1 cellular context compared by ENCODE assay signal in the genomic region with DNA sequence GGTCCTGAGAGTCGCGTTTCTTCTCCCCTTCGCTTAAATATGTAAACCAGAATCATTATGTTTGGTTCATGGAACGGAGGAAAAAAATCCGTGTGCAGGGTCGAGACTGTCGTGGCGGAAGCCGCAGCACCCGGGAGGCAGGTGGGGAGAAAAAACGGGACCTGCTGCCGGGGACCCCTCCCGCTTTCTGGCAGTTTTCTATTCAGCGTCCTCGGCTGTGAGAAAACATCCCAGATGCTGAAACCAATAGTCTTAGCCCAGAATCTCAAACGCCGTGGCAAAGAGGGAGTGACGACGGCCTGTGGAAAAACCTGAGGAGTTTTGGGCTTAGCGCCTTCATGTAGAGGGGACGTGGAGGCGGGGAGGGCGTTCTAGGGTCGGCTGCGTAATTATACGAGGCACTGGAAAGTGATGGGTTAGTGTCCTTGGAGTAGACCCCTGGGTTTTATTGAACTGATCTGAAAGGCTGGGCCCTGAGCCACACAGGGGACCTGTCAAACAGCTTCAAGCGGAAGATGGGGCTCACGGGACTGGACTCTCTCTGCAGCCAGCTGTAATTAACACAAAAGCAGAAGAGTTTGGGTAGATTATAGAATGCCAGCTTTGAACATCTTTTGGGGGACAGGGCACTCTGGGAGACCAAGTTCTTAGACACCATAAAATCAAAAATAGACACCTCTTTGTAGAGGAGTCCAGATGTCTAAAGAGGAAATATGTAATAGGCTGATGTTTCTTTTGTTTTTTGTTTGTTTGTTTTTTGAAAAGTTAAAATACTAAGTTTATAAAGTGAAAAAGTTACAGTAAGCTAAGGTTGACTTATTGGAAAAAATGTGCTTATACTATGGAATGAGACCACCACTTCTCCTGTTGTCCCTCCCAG.
TF ChIP-seq lines count a peak whose summit lies in the region.

No MANE protein-coding gene starts in this region.

TF ChIP-seq in K562, 482 proteins besides CTCF, POLR2A, EP300 and RAD21 (continued from another document):
- TF ChIP-seq JUND (IDR thresholded peaks at IDR 0.05; ENCODE audit: borderline replicate concordance, low read depth, low read length) = no peak
- 0 out of 3 replicates have a peak, but pooled peaks have one; percentile 33 for TF ChIP-seq JUND (tag; IDR thresholded peaks at IDR 0.05; ENCODE audit: borderline replicate concordance, low read depth, low read length)
- no peak; the same call in 1 of the 2 replicates for TF ChIP-seq GABPA (tag; conservative IDR thresholded peaks at IDR 0.05; ENCODE audit: low read depth)
- TF ChIP-seq, protein P1, sequence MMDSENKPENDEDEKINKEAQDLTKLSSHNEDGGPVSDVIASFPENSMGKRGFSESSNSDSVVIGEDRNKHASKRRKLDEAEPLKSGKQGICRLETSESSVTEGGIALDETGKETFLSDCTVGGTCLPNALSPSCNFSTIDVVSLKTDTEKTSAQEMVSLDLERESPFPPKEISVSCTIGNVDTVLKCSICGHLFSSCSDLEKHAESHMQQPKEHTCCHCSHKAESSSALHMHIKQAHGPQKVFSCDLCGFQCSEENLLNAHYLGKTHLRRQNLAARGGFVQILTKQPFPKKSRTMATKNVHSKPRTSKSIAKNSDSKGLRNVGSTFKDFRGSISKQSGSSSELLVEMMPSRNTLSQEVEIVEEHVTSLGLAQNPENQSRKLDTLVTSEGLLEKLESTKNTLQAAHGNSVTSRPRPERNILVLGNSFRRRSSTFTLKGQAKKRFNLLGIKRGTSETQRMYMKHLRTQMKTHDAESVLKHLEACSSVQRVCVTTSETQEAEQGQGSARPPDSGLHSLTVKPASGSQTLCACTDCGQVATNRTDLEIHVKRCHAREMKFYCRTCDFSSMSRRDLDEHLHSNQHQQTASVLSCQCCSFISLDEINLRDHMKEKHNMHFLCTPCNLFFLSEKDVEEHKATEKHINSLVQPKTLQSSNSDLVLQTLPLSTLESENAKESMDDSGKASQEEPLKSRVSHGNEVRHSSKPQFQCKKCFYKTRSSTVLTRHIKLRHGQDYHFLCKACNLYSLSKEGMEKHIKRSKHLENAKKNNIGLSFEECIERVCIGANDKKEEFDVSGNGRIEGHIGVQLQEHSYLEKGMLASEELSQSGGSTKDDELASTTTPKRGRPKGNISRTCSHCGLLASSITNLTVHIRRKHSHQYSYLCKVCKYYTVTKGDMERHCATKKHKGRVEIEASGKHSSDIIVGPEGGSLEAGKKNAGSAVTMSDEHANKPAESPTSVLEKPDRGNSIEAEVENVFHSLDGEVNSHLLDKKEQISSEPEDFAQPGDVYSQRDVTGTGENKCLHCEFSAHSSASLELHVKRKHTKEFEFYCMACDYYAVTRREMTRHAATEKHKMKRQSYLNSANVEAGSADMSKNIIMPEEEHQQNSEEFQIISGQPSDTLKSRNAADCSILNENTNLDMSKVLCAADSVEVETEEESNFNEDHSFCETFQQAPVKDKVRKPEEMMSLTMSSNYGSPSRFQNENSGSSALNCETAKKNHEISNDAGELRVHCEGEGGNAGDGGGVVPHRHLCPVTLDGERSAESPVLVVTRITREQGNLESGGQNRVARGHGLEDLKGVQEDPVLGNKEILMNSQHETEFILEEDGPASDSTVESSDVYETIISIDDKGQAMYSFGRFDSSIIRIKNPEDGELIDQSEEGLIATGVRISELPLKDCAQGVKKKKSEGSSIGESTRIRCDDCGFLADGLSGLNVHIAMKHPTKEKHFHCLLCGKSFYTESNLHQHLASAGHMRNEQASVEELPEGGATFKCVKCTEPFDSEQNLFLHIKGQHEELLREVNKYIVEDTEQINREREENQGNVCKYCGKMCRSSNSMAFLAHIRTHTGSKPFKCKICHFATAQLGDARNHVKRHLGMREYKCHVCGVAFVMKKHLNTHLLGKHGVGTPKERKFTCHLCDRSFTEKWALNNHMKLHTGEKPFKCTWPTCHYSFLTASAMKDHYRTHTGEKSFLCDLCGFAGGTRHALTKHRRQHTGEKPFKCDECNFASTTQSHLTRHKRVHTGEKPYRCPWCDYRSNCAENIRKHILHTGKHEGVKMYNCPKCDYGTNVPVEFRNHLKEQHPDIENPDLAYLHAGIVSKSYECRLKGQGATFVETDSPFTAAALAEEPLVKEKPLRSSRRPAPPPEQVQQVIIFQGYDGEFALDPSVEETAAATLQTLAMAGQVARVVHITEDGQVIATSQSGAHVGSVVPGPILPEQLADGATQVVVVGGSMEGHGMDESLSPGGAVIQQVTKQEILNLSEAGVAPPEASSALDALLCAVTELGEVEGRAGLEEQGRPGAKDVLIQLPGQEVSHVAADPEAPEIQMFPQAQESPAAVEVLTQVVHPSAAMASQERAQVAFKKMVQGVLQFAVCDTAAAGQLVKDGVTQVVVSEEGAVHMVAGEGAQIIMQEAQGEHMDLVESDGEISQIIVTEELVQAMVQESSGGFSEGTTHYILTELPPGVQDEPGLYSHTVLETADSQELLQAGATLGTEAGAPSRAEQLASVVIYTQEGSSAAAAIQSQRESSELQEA (IDR thresholded peaks at IDR 0.05; ENCODE audit: low read depth) = peak; percentile 60; the same call in 1 of the 2 replicates
- peak; percentile 9 for TF ChIP-seq BRD9 (IDR thresholded peaks at IDR 0.05; ENCODE audit: low read depth, partially characterized antibody)
- peak; percentile 7 for TF ChIP-seq TAF1 (IDR thresholded peaks at IDR 0.05; ENCODE audit: control insufficient read depth, extremely low read depth, insufficient read depth, low read length, severe bottlenecking)
- TF ChIP-seq, protein P2, sequence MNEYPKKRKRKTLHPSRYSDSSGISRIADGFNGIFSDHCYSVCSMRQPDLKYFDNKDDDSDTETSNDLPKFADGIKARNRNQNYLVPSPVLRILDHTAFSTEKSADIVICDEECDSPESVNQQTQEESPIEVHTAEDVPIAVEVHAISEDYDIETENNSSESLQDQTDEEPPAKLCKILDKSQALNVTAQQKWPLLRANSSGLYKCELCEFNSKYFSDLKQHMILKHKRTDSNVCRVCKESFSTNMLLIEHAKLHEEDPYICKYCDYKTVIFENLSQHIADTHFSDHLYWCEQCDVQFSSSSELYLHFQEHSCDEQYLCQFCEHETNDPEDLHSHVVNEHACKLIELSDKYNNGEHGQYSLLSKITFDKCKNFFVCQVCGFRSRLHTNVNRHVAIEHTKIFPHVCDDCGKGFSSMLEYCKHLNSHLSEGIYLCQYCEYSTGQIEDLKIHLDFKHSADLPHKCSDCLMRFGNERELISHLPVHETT (CRISPR knock-in tag; conservative IDR thresholded peaks at IDR 0.05 in 1 of 2, IDR thresholded peaks at IDR 0.05 in 1 of 2) = 0 out of 4 replicates have a peak, but pooled peaks of 1 of the 2 experiments have one; percentile 39
- 0 out of 2 replicates have a peak, but pooled peaks have one; percentile 22 for TF ChIP-seq ZBTB17 (CRISPR knock-in tag; IDR thresholded peaks at IDR 0.05)
- TF ChIP-seq, protein P3, sequence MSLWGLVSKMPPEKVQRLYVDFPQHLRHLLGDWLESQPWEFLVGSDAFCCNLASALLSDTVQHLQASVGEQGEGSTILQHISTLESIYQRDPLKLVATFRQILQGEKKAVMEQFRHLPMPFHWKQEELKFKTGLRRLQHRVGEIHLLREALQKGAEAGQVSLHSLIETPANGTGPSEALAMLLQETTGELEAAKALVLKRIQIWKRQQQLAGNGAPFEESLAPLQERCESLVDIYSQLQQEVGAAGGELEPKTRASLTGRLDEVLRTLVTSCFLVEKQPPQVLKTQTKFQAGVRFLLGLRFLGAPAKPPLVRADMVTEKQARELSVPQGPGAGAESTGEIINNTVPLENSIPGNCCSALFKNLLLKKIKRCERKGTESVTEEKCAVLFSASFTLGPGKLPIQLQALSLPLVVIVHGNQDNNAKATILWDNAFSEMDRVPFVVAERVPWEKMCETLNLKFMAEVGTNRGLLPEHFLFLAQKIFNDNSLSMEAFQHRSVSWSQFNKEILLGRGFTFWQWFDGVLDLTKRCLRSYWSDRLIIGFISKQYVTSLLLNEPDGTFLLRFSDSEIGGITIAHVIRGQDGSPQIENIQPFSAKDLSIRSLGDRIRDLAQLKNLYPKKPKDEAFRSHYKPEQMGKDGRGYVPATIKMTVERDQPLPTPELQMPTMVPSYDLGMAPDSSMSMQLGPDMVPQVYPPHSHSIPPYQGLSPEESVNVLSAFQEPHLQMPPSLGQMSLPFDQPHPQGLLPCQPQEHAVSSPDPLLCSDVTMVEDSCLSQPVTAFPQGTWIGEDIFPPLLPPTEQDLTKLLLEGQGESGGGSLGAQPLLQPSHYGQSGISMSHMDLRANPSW (CRISPR knock-in tag; IDR thresholded peaks at IDR 0.05) = no peak
- TF ChIP-seq TGIF2 (CRISPR knock-in tag; IDR thresholded peaks at IDR 0.05) = no peak
- peak; percentile 45 for TF ChIP-seq BHLHE40 (IDR thresholded peaks at IDR 0.05; ENCODE audit: low read length)
- TF ChIP-seq, protein P4, sequence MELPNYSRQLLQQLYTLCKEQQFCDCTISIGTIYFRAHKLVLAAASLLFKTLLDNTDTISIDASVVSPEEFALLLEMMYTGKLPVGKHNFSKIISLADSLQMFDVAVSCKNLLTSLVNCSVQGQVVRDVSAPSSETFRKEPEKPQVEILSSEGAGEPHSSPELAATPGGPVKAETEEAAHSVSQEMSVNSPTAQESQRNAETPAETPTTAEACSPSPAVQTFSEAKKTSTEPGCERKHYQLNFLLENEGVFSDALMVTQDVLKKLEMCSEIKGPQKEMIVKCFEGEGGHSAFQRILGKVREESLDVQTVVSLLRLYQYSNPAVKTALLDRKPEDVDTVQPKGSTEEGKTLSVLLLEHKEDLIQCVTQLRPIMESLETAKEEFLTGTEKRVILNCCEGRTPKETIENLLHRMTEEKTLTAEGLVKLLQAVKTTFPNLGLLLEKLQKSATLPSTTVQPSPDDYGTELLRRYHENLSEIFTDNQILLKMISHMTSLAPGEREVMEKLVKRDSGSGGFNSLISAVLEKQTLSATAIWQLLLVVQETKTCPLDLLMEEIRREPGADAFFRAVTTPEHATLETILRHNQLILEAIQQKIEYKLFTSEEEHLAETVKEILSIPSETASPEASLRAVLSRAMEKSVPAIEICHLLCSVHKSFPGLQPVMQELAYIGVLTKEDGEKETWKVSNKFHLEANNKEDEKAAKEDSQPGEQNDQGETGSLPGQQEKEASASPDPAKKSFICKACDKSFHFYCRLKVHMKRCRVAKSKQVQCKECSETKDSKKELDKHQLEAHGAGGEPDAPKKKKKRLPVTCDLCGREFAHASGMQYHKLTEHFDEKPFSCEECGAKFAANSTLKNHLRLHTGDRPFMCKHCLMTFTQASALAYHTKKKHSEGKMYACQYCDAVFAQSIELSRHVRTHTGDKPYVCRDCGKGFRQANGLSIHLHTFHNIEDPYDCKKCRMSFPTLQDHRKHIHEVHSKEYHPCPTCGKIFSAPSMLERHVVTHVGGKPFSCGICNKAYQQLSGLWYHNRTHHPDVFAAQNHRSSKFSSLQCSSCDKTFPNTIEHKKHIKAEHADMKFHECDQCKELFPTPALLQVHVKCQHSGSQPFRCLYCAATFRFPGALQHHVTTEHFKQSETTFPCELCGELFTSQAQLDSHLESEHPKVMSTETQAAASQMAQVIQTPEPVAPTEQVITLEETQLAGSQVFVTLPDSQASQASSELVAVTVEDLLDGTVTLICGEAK (IDR thresholded peaks at IDR 0.05) = 0 out of 2 replicates have a peak, but pooled peaks have one; percentile 4
- TF ChIP-seq, protein P4 (CRISPR knock-in tag; IDR thresholded peaks at IDR 0.05) = no peak
- peak; percentile 35 for TF ChIP-seq KDM5B (IDR thresholded peaks at IDR 0.05; ENCODE audit: insufficient replicate concordance, low read depth, low read length)
- TF ChIP-seq HNRNPLL (IDR thresholded peaks at IDR 0.05; ENCODE audit: low read depth, low read length, poor library complexity, severe bottlenecking) = no peak
- no peak for TF ChIP-seq HMG20B (CRISPR knock-in tag; IDR thresholded peaks at IDR 0.05)
- TF ChIP-seq BCL6 (CRISPR knock-in tag; IDR thresholded peaks at IDR 0.05) = no peak
- TF ChIP-seq PHB (CRISPR knock-in tag; IDR thresholded peaks at IDR 0.05) = 0 out of 2 replicates have a peak, but pooled peaks have one; percentile 61
- TF ChIP-seq, protein P5, sequence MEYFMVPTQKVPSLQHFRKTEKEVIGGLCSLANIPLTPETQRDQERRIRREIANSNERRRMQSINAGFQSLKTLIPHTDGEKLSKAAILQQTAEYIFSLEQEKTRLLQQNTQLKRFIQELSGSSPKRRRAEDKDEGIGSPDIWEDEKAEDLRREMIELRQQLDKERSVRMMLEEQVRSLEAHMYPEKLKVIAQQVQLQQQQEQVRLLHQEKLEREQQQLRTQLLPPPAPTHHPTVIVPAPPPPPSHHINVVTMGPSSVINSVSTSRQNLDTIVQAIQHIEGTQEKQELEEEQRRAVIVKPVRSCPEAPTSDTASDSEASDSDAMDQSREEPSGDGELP (CRISPR knock-in tag; IDR thresholded peaks at IDR 0.05; ENCODE audit: borderline replicate concordance) = 0 out of 2 replicates have a peak, but pooled peaks have one; percentile 30
- TF ChIP-seq, protein P6, sequence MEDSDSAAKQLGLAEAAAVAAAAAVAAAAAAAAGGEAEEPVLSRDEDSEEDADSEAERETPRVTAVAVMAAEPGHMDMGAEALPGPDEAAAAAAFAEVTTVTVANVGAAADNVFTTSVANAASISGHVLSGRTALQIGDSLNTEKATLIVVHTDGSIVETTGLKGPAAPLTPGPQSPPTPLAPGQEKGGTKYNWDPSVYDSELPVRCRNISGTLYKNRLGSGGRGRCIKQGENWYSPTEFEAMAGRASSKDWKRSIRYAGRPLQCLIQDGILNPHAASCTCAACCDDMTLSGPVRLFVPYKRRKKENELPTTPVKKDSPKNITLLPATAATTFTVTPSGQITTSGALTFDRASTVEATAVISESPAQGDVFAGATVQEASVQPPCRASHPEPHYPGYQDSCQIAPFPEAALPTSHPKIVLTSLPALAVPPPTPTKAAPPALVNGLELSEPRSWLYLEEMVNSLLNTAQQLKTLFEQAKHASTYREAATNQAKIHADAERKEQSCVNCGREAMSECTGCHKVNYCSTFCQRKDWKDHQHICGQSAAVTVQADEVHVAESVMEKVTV (CRISPR knock-in tag; IDR thresholded peaks at IDR 0.05) = peak; percentile 4; the same call in 1 of the 2 replicates
- TF ChIP-seq POLR2H (tag; IDR thresholded peaks at IDR 0.05; ENCODE audit: low read depth) = peak; percentile 1; the same call in 1 of the 2 replicates
